19 cellular contexts compared by ENCODE assay signal in genomic region chr1:91557826-91558225, GRCh38. TPM values are rescaled to one million over a fixed set of nuclear protein-coding genes. Genes with fewer than 3 reads are reported as not detected.
DNase-seq lines count a peak whose midpoint lies in the region; ATAC-seq, FAIRE-seq and TF ChIP-seq lines count a peak whose summit lies in the region.
"Had no signal": no experiment of that assay in that cellular context is flagged by ENCODE, and none has a peak within 500 bp of the region (broad histone marks: within the 10 kb centered on the region; RNA-seq: fewer than 3 reads in every experiment).

No MANE protein-coding gene starts in this region.

- peaks cover 84% of the 10 kb centered on the region for H3K4me1 ChIP-seq in CD8-positive, alpha-beta memory T cell (ENCODE audit: insufficient read depth, low read length)
- H3K4me1 ChIP-seq in endothelial cell of umbilical vein (ENCODE audit: control insufficient read depth, extremely low read depth, insufficient read depth, low read length) (peaks cover 37% of the 10 kb centered on the region), mammary epithelial cell (ENCODE audit: insufficient read depth, low read length) (no peaks in the 10 kb centered on the region)
- H3K4me1 ChIP-seq: BE2C, HAP-1 had no signal

- H2AFZ ChIP-seq in endothelial cell of umbilical vein (ENCODE audit: low read depth, low read length) (no peak overlapping the region), mammary epithelial cell (ENCODE audit: low read depth, low read length) (no peak overlapping the region)
- H2AFZ ChIP-seq: GM23248 had no signal

- ATAC-seq in T-helper 17 cell (no peak), HG02973 (IDR thresholded peaks at IDR 0.05; ENCODE audit: unreplicated experiment) (no peak)

- dilution Hi-C loops in endothelial cell of umbilical vein (cut with MboI; ENCODE audit: extremely low pct_ligation_motif_present, low sequenced_read_pairs): no loop called here
- dilution Hi-C loops in mammary epithelial cell (cut with HindIII; ENCODE audit: low sequenced_read_pairs): no loop called here

- 78% methylated on average over 1 of the region's 1 CpG for WGBS in mammary epithelial cell (ENCODE audit: low coverage, missing lambda C conversion rate)

- FAIRE-seq in endothelial cell of umbilical vein (lab: Jason Lieb, UNC): no peak
- FAIRE-seq: A204.1, GM12892, GM18507 had no signal

- no peaks in the 10 kb centered on the region for H3K9me3 Mint-ChIP-seq in CD8-positive, alpha-beta memory T cell

- intact Hi-C loops in endothelial cell of umbilical vein (cut with micrococcal nuclease) (no loop called here), mammary epithelial cell (cut with micrococcal nuclease) (no loop called here)

- BruUV-seq in endothelial cell of umbilical vein (replicated peaks; lab: Mats Ljungman, UMichigan): no TSS peak
- no TSS peak for BruUV-seq in mammary epithelial cell (replicated peaks; lab: Mats Ljungman, UMichigan)

- H3K4me2 ChIP-seq in endothelial cell of umbilical vein (ENCODE audit: insufficient read depth, low read length): no peak overlapping the region
- no peak overlapping the region for H3K4me2 ChIP-seq in mammary epithelial cell (ENCODE audit: insufficient read depth, low read depth, low read length)

- peaks cover 0 to 1% of the 10 kb centered on the region in 2 donors for H3K27me3 Mint-ChIP-seq in CD8-positive, alpha-beta memory T cell
- no peaks in the 10 kb centered on the region for H3K27me3 Mint-ChIP-seq in T-helper 17 cell
- H3K27me3 Mint-ChIP-seq: CD4-positive, CD25-positive, alpha-beta regulatory T cell had no signal

- POLR2A ChIA-PET in CD8-positive, alpha-beta memory T cell (lab: Charles Lee): no interaction called here
- POLR2A ChIA-PET in endothelial cell of umbilical vein (lab: Charles Lee): interaction anchor here (0.7 kb wide), 1 partner anchor 705 kb away, joined by 4 read pairs; no protein-coding TSS in a partner anchor

- H3K27ac ChIP-seq in CD8-positive, alpha-beta memory T cell (ENCODE audit: low read depth, low read length): no peak overlapping the region
- H3K27ac ChIP-seq in endothelial cell of umbilical vein (ENCODE audit: insufficient read depth, low read depth, low read length) (no peak overlapping the region), mammary epithelial cell (ENCODE audit: insufficient read depth, low read depth, low read length) (no peak overlapping the region)
- H3K27ac ChIP-seq: GM23248, HL-60 had no signal

- in situ Hi-C loops in mammary epithelial cell (cut with MboI; ENCODE audit: low sequenced_read_pairs in 2 of 2): no loop called here

- H3K27ac Mint-ChIP-seq in CD8-positive, alpha-beta memory T cell: peak overlapping the region in 7 of 8 donors; percentile 53 to 93 (median 69)
- H3K27ac Mint-ChIP-seq in T-helper 17 cell: peak overlapping the region; percentile 97

- no peak for TF ChIP-seq CTCF in endothelial cell of umbilical vein (IDR thresholded peaks at IDR 0.05; ENCODE audit: extremely low read depth in 1 of 2, insufficient read depth in 1 of 2, low read depth in 1 of 2, low read length in 2 of 2)
- TF ChIP-seq CTCF in mammary epithelial cell (conservative IDR thresholded peaks at IDR 0.05 in 1 of 2, IDR thresholded peaks at IDR 0.05 in 1 of 2; ENCODE audit: extremely low read depth in 1 of 2, insufficient read depth in 1 of 2, low read depth in 1 of 2, low read length in 2 of 2): no peak

- no peaks in the 10 kb centered on the region for H3K9me1 ChIP-seq in endothelial cell of umbilical vein (replicated peaks; ENCODE audit: control insufficient read depth, extremely low read depth, insufficient read depth, low read length)

- H3K36me3 Mint-ChIP-seq in CD8-positive, alpha-beta memory T cell: peaks cover 0 to 10% (median 0%) of the 10 kb centered on the region in 3 donors
- H3K36me3 Mint-ChIP-seq in T-helper 17 cell (ENCODE audit: low read depth): no peaks in the 10 kb centered on the region

- no peaks in the 10 kb centered on the region for H3K27me3 ChIP-seq in CD8-positive, alpha-beta memory T cell (ENCODE audit: insufficient read depth, low read length, poor library complexity, severe bottlenecking)
- H3K27me3 ChIP-seq in endothelial cell of umbilical vein (ENCODE audit: control insufficient read depth in 2 of 2, insufficient read depth in 2 of 2, low read length in 2 of 2) (no peaks in the 10 kb centered on the region), mammary epithelial cell (ENCODE audit: insufficient read depth, low read length) (no peaks in the 10 kb centered on the region)
- H3K27me3 ChIP-seq: BE2C had no signal

- H3K4me3 Mint-ChIP-seq in CD8-positive, alpha-beta memory T cell: peak overlapping the region in 2 of 7 donors; percentile 25 to 41
- no peak overlapping the region for H3K4me3 Mint-ChIP-seq in T-helper 17 cell

- H3K4me1 Mint-ChIP-seq in CD8-positive, alpha-beta memory T cell: peaks cover 85 to 93% (median 92%) of the 10 kb centered on the region in 3 donors
- H3K4me1 Mint-ChIP-seq in T-helper 17 cell: peaks cover 66% of the 10 kb centered on the region

- no peaks in the 10 kb centered on the region for H3K36me3 ChIP-seq in CD8-positive, alpha-beta memory T cell (ENCODE audit: insufficient read depth, low read length)
- H3K36me3 ChIP-seq in endothelial cell of umbilical vein (ENCODE audit: control insufficient read depth in 2 of 2, extremely low read depth in 1 of 2, insufficient read depth in 2 of 2, low read length in 2 of 2) (no peaks in the 10 kb centered on the region), mammary epithelial cell (ENCODE audit: insufficient read depth, low read length) (no peaks in the 10 kb centered on the region)
- H3K36me3 ChIP-seq: BE2C, HAP-1 had no signal

- no peak for TF ChIP-seq POLR2A in endothelial cell of umbilical vein (IDR thresholded peaks at IDR 0.05; ENCODE audit: low read depth, low read length)

- CTCF ChIA-PET in CD8-positive, alpha-beta memory T cell (lab: Charles Lee): interaction anchor here (0.9 kb wide), 1 partner anchor 45 kb away, joined by 3 read pairs; no protein-coding TSS in a partner anchor
- CTCF ChIA-PET in endothelial cell of umbilical vein (lab: Charles Lee) (interaction anchor here (1.2 to 2.1 kb wide), 3 partner anchors 9 to 13 kb away, joined by 3 to 11 read pairs (median 3); no protein-coding TSS in a partner anchor), mammary epithelial cell (lab: Charles Lee; ENCODE audit: low non-redundant PET) (no interaction called here)

- DNase-seq in CD8-positive, alpha-beta memory T cell: no peak
- DNase-seq in T-helper 17 cell (no peak), endothelial cell of umbilical vein (ENCODE audit: low read depth, low spot score) (peak; percentile 51), mammary epithelial cell (no peak), hippocampal formation (lab: John Stamatoyannopoulos, UW) (no peak)
- DNase-seq: ACHN; BE2C; C1 segment of cervical spinal cord; CD4-positive, CD25-positive, alpha-beta regulatory T cell; DMS153; DMS79; GDM1; GM23248 had no signal

- H3K79me2 ChIP-seq in endothelial cell of umbilical vein (ENCODE audit: control insufficient read depth, insufficient read depth, low read length): no peaks in the 10 kb centered on the region
- H3K79me2 ChIP-seq in mammary epithelial cell (ENCODE audit: insufficient read depth, low read length): no peaks in the 10 kb centered on the region

- no peaks in the 10 kb centered on the region for H3K9me3 ChIP-seq in CD8-positive, alpha-beta memory T cell (ENCODE audit: low read length)
- no peaks in the 10 kb centered on the region for H3K9me3 ChIP-seq in T-helper 17 cell (ENCODE audit: control insufficient read depth, low read length, poor library complexity, severe bottlenecking)
- H3K9me3 ChIP-seq in endothelial cell of umbilical vein (replicated peaks; ENCODE audit: control insufficient read depth, insufficient read depth, low read length): no peaks in the 10 kb centered on the region
- H3K9me3 ChIP-seq in mammary epithelial cell (replicated peaks; ENCODE audit: insufficient read depth, low read length): no peaks in the 10 kb centered on the region
- H3K9me3 ChIP-seq: BE2C, HAP-1 had no signal

- H3K9ac ChIP-seq in endothelial cell of umbilical vein (replicated peaks; ENCODE audit: extremely low read depth, insufficient read depth, low read length) (no peak overlapping the region), mammary epithelial cell (ENCODE audit: insufficient read depth, low read length) (no peak overlapping the region)
- H3K9ac ChIP-seq: GM23248 had no signal

- H4K20me1 ChIP-seq in endothelial cell of umbilical vein (replicated peaks; ENCODE audit: control insufficient read depth, extremely low read depth, insufficient read depth, low read length) (no peaks in the 10 kb centered on the region), mammary epithelial cell (ENCODE audit: insufficient read depth, low read length) (no peaks in the 10 kb centered on the region)

- H3K4me3 ChIP-seq in CD8-positive, alpha-beta memory T cell (ENCODE audit: low read length): no peak overlapping the region
- H3K4me3 ChIP-seq in endothelial cell of umbilical vein (replicated peaks in 1 of 3; ENCODE audit: insufficient read depth in 1 of 3, low read depth in 1 of 3, low read length in 3 of 3) (no peak overlapping the region), mammary epithelial cell (replicated peaks in 1 of 3; ENCODE audit: insufficient read depth in 1 of 3, low read depth in 2 of 3, low read length in 3 of 3) (no peak overlapping the region)
- H3K4me3 ChIP-seq: GM23248, HAP-1 had no signal

TF ChIP-seq in endothelial cell of umbilical vein, 7 proteins besides CTCF, POLR2A, EP300 and RAD21:
- TF ChIP-seq GATA2 (IDR thresholded peaks at IDR 0.05; ENCODE audit: insufficient read depth, insufficient read length, low read depth, low read length) (no peak), MAX (IDR thresholded peaks at IDR 0.05; ENCODE audit: insufficient read depth, insufficient read length) (no peak), FOS (IDR thresholded peaks at IDR 0.05; ENCODE audit: borderline replicate concordance, insufficient read depth, low read length) (peak; percentile 5), MYC (IDR thresholded peaks at IDR 0.05; ENCODE audit: low read depth, low read length) (no peak)

RNA-seq across cellular contexts. Expression of gene CDC7, which starts 57.2 kb away (rescaled TPM):
- total RNA-seq in CD8-positive, alpha-beta memory T cell: 10 to 100 TPM; 24.5 to 28.3 TPM
- polyA plus RNA-seq in CD8-positive, alpha-beta memory T cell: 3.3 TPM
- total RNA-seq in T-helper 17 cell (1 to 10 TPM; 5.2 to 6.5 TPM), endothelial cell of umbilical vein (11.7 and 13.4 TPM in 2 replicates), mammary epithelial cell (1 to 10 TPM; 2.8 to 7.6 TPM)
- polyA plus RNA-seq in endothelial cell of umbilical vein (2.3 and 3.9 TPM in 2 replicates), mammary epithelial cell (4.1 TPM)
- 5.2 and 6.6 TPM in 2 replicates for polyA plus RNA-seq in endothelial cell of umbilical vein (2011; cell fraction: cytosol; rRNA removed)
- polyA plus RNA-seq in endothelial cell of umbilical vein (2011; cell fraction: nucleus; rRNA removed): 13.5 and 20.5 TPM in 2 replicates
- 4.7 and 7.4 TPM in 2 replicates for polyA plus RNA-seq in endothelial cell of umbilical vein (2012)
- polyA minus RNA-seq in endothelial cell of umbilical vein (5.5 and 6.4 TPM in 2 replicates), mammary epithelial cell (5.6 TPM)
- 20.5 TPM for polyA minus RNA-seq in endothelial cell of umbilical vein (2011; cell fraction: cytosol; rRNA and poly(A)+ RNA removed)
- polyA minus RNA-seq in endothelial cell of umbilical vein (2011; cell fraction: nucleus; rRNA and poly(A)+ RNA removed): 5.2 and 7.6 TPM in 2 replicates
